15 cellular contexts compared by ENCODE assay signal in the genomic region with DNA sequence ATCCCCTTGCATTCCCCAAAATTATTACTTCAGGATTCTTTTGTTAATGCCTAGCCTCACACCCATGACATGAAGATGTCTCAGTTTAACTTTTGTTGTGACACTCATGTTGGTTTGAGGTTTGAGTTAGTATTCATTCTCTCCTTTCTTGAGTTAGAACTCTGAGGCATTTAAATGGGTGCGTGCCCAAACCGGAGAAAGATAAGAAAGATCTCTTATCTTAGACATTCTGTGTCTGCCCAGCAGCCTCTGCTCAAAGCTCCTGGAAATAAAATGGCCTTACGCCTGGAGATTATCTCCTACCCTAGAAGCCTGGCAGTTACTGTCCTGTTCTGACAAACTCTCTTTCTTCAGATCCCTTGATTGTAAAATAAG. TPM values are rescaled to one million over a fixed set of nuclear protein-coding genes. Genes with fewer than 3 reads are reported as not detected.
A peak's percentile ranks its signal among the peaks of the same experiment; 100 is the strongest.
DNase-seq lines count a peak whose midpoint lies in the region; ATAC-seq and TF ChIP-seq lines count a peak whose summit lies in the region.
"Had no signal": no experiment of that assay in that cellular context is flagged by ENCODE, and none has a peak within 500 bp of the region (broad histone marks: within the 10 kb centered on the region; RNA-seq: fewer than 3 reads in every experiment).

No MANE protein-coding gene starts in this region.

- H3K4me3 Mint-ChIP-seq in stimulated activated naive B cell treated with anti-CD40 and anti-IgM and Interleukin-4, amounts not matched to agents 10 μg/mL and 1 μg/mL and 100 μg/mL, for 72 hours, result no peak overlapping the region
- H3K4me3 Mint-ChIP-seq: activated naive CD4-positive, alpha-beta T cell treated with anti-CD3 and anti-CD28 coated beads, Interleukin-2, amount 50 U/mL, for 24 hours; dendritic cell treated with granulocyte-macrophage colony-stimulating factor and Interleukin-4, amounts not matched to agents 40 ng/mL and 50 ng/mL, for 4 days had no signal

- 0 out of 2 replicates have a peak, but pooled peaks cover 2% of the 10 kb centered on the region for H3K36me3 ChIP-seq in HUES6 (ENCODE audit: control insufficient read depth, insufficient read depth, low read length)
- H3K36me3 ChIP-seq in RWPE2 (ENCODE audit: low read depth), result no peaks in the 10 kb centered on the region
- H3K36me3 ChIP-seq in esophagus squamous epithelium, result peaks cover 0 to 7% (median 0%) of the 10 kb centered on the region in 3 donors
- peaks cover 0 to 3% (median 0%) of the 10 kb centered on the region in 3 donors for H3K36me3 ChIP-seq in skeletal muscle tissue (ENCODE audit: control insufficient read depth in 3 of 3, insufficient read depth in 3 of 3, low read length in 3 of 3)
- H3K36me3 ChIP-seq: thoracic aorta had no signal

- no peak for DNase-seq in RWPE2 (ENCODE audit: low spot score)
- no peak for DNase-seq in esophagus squamous epithelium (lab: John Stamatoyannopoulos, UW)
- DNase-seq in stimulated activated naive B cell treated with anti-CD40 and anti-IgM and Interleukin-4, amounts not matched to agents 10 μg/mL and 1 μg/mL and 100 μg/mL, for 72 hours, result no peak
- DNase-seq: activated CD8-positive, alpha-beta memory T cell treated with anti-CD3 and anti-CD28 coated beads for 24 hours; NCI-H1092 treated with DMSO at 0.1 percent for 48 hours; NCI-H446; T1000 had no signal

- H3K27me3 Mint-ChIP-seq in stimulated activated naive B cell treated with anti-CD40 and anti-IgM and Interleukin-4, amounts not matched to agents 10 μg/mL and 1 μg/mL and 100 μg/mL, for 72 hours, result no peaks in the 10 kb centered on the region
- H3K27me3 Mint-ChIP-seq: activated naive CD4-positive, alpha-beta T cell treated with anti-CD3 and anti-CD28 coated beads, Interleukin-2, amount 50 U/mL, for 24 hours; dendritic cell treated with granulocyte-macrophage colony-stimulating factor and Interleukin-4, amounts not matched to agents 40 ng/mL and 50 ng/mL, for 4 days had no signal

- ATAC-seq in RWPE2 (ENCODE audit: low read depth) (no peak), HG02884 (IDR thresholded peaks at IDR 0.05; ENCODE audit: unreplicated experiment) (no peak), HG03342 (IDR thresholded peaks at IDR 0.05; ENCODE audit: unreplicated experiment) (no peak), GM21515 (IDR thresholded peaks at IDR 0.05; ENCODE audit: unreplicated experiment) (no peak)
- no peak for ATAC-seq in stimulated activated naive B cell treated with anti-CD40 and anti-IgM and Interleukin-4, amounts not matched to agents 10 μg/mL and 1 μg/mL and 100 μg/mL, for 72 hours (replicated peaks)

- TF ChIP-seq CTCF in RWPE2 (IDR thresholded peaks at IDR 0.05; ENCODE audit: poor library complexity, severe bottlenecking) (no peak), esophagus squamous epithelium (IDR thresholded peaks at IDR 0.05) (no peak)

- peaks cover 16% of the 10 kb centered on the region; the same call in 1 of the 2 replicates for H3K4me1 ChIP-seq in HUES6 (ENCODE audit: control insufficient read depth, insufficient read depth, low read length)
- peaks cover 41% of the 10 kb centered on the region for H3K4me1 ChIP-seq in RWPE2 (ENCODE audit: insufficient read depth, poor library complexity, severe bottlenecking)
- H3K4me1 ChIP-seq in esophagus squamous epithelium, result peaks cover 36 to 93% (median 63%) of the 10 kb centered on the region in 3 donors
- peaks cover 27 to 51% (median 46%) of the 10 kb centered on the region in 3 donors for H3K4me1 ChIP-seq in skeletal muscle tissue (ENCODE audit: control insufficient read depth in 3 of 3, insufficient read depth in 3 of 3, low read length in 3 of 3)

- H3K27ac Mint-ChIP-seq in stimulated activated naive B cell treated with anti-CD40 and anti-IgM and Interleukin-4, amounts not matched to agents 10 μg/mL and 1 μg/mL and 100 μg/mL, for 72 hours, result no peak overlapping the region
- H3K27ac Mint-ChIP-seq: dendritic cell treated with granulocyte-macrophage colony-stimulating factor and Interleukin-4, amounts not matched to agents 40 ng/mL and 50 ng/mL, for 4 days had no signal

- no peaks in the 10 kb centered on the region for H3K27me3 ChIP-seq in HUES6 (ENCODE audit: control insufficient read depth, insufficient read depth, low read length)
- H3K27me3 ChIP-seq in RWPE2 (ENCODE audit: insufficient read depth, poor library complexity, severe bottlenecking), result no peaks in the 10 kb centered on the region
- peaks cover 0 to under 1% (median 0%) of the 10 kb centered on the region in 4 donors for H3K27me3 ChIP-seq in esophagus squamous epithelium
- H3K27me3 ChIP-seq in skeletal muscle tissue (ENCODE audit: control insufficient read depth in 3 of 3, insufficient read depth in 3 of 3, low read length in 3 of 3), result no peaks in the 10 kb centered on the region

- no peaks in the 10 kb centered on the region for H3K9me3 Mint-ChIP-seq in stimulated activated naive B cell treated with anti-CD40 and anti-IgM and Interleukin-4, amounts not matched to agents 10 μg/mL and 1 μg/mL and 100 μg/mL, for 72 hours
- H3K9me3 Mint-ChIP-seq: activated naive CD4-positive, alpha-beta T cell treated with anti-CD3 and anti-CD28 coated beads, Interleukin-2, amount 50 U/mL, for 24 hours; dendritic cell treated with granulocyte-macrophage colony-stimulating factor and Interleukin-4, amounts not matched to agents 40 ng/mL and 50 ng/mL, for 4 days had no signal

- no peak overlapping the region for H3K9ac ChIP-seq in HUES6 (ENCODE audit: low read length)
- H3K9ac ChIP-seq in skeletal muscle tissue (ENCODE audit: low read depth in 1 of 3, low read length in 3 of 3), result no peak overlapping the region

- H3K9me3 ChIP-seq in HUES6 (ENCODE audit: control insufficient read depth, insufficient read depth, low read depth, low read length) (no peaks in the 10 kb centered on the region), RWPE2 (ENCODE audit: severe bottlenecking) (no peaks in the 10 kb centered on the region), esophagus squamous epithelium (no peaks in the 10 kb centered on the region), skeletal muscle tissue (ENCODE audit: control insufficient read depth in 3 of 3, low read length in 3 of 3) (no peaks in the 10 kb centered on the region)
- H3K9me3 ChIP-seq: thoracic aorta had no signal

- H3K27ac ChIP-seq in HUES6 (ENCODE audit: low read depth, low read length), result peak overlapping the region; percentile 18; the same call in 1 of the 2 replicates
- H3K27ac ChIP-seq in RWPE2 (ENCODE audit: poor library complexity, severe bottlenecking), result peak overlapping the region; percentile 71
- H3K27ac ChIP-seq in esophagus squamous epithelium, result peak overlapping the region; percentile 32 to 57 (median 42)
- peak overlapping the region; percentile 16 for H3K27ac ChIP-seq in skeletal muscle tissue (ENCODE audit: low read depth, low read length)
- H3K27ac ChIP-seq: thoracic aorta had no signal

- peaks cover 29 to 70% of the 10 kb centered on the region in 2 donors for H3K4me1 Mint-ChIP-seq in stimulated activated naive B cell treated with anti-CD40 and anti-IgM and Interleukin-4, amounts not matched to agents 10 μg/mL and 1 μg/mL and 100 μg/mL, for 72 hours

- intact Hi-C loops in esophagus squamous epithelium (cut with DNase I), result no loop called here

- WGBS in esophagus squamous epithelium, 2 donors, result 46 to 66% methylated on average over 3 of the region's 3 CpGs

- H3K36me3 Mint-ChIP-seq in stimulated activated naive B cell treated with anti-CD40 and anti-IgM and Interleukin-4, amounts not matched to agents 10 μg/mL and 1 μg/mL and 100 μg/mL, for 72 hours, result peaks cover 13 to 15% of the 10 kb centered on the region in 2 donors

- H3K4me3 ChIP-seq in HUES6 (ENCODE audit: low read depth, low read length) (no peak overlapping the region), RWPE2 (ENCODE audit: severe bottlenecking) (no peak overlapping the region), esophagus squamous epithelium (no peak overlapping the region), skeletal muscle tissue (ENCODE audit: low read length in 3 of 3) (no peak overlapping the region)
- H3K4me3 ChIP-seq: thoracic aorta had no signal

- TF ChIP-seq POLR2A in esophagus squamous epithelium (IDR thresholded peaks at IDR 0.05), result no peak

RNA-seq across cellular contexts. Expression of a gene that starts 26.3 kb away (rescaled TPM):
- 10 to 100 TPM; 40.6 to 61.4 (median 49.1) TPM for total RNA-seq in esophagus squamous epithelium
- 24.0 TPM for total RNA-seq in skeletal muscle tissue

RNA-seq across cellular contexts. Expression of a gene that starts 55.7 kb away (rescaled TPM):
- total RNA-seq in esophagus squamous epithelium (1 to 10 TPM; 1.4 to 7.8 (median 3.6) TPM), skeletal muscle tissue (4.2 TPM)

RNA-seq across cellular contexts. Expression of a gene that starts 55.9 kb away (rescaled TPM):
- 1 to 10 TPM in 3 of 4 donors, under 1 TPM in 1; 0.87 to 5.0 (median 2.2) TPM for total RNA-seq in esophagus squamous epithelium
- total RNA-seq in skeletal muscle tissue, result 5.2 TPM

Comparison
In these comparisons a context has a peak if more than half of its experiments do, and no peak if none do; other contexts are left out.
1. H3K27ac ChIP-seq: peak in every context shown above with its lines; median percentile 71 in RWPE2; 42 in esophagus squamous epithelium; 18 in HUES6; 16 in skeletal muscle tissue.